Comparison of ENCODE assay signal across 1 cellular context in genomic region chr17:50547035-50547735, GRCh38.
TF ChIP-seq lines count a peak whose summit lies in the region.

TSS of gene SPATA20 (plus strand) at chr17:50547174. CDS start at chr17:50547209, 35 bp downstream.

TF ChIP-seq in WTC11, 78 proteins besides CTCF, POLR2A, EP300 and RAD21 (continued from another document):
- TF ChIP-seq ATF6 (CRISPR knock-in tag; IDR thresholded peaks at IDR 0.05) (no peak), USF2 (CRISPR knock-in tag; IDR thresholded peaks at IDR 0.05) (no peak), IRF1 (CRISPR knock-in tag; IDR thresholded peaks at IDR 0.05) (0 out of 2 replicates have a peak, but pooled peaks have one; percentile 13), ZNF219 (CRISPR knock-in tag; IDR thresholded peaks at IDR 0.05; ENCODE audit: borderline replicate concordance) (no peak), ZNF423 (CRISPR knock-in tag; IDR thresholded peaks at IDR 0.05) (no peak), FOXP4 (CRISPR knock-in tag; IDR thresholded peaks at IDR 0.05) (peak; percentile 45; the same call in 1 of the 2 replicates), ZNF138 (CRISPR knock-in tag; conservative IDR thresholded peaks at IDR 0.05) (0 out of 2 replicates have a peak, but pooled peaks have one; percentile 52), TCF7 (CRISPR knock-in tag; IDR thresholded peaks at IDR 0.05; ENCODE audit: low read depth) (no peak), SOX15 (CRISPR knock-in tag; IDR thresholded peaks at IDR 0.05) (no peak), ETV6 (CRISPR knock-in tag; IDR thresholded peaks at IDR 0.05) (peak; percentile 37), GABPB1 (CRISPR knock-in tag; IDR thresholded peaks at IDR 0.05) (peak; percentile 55; the same call in 1 of the 2 replicates), ZNF317 (CRISPR knock-in tag; IDR thresholded peaks at IDR 0.05; ENCODE audit: borderline replicate concordance, low read depth) (peak; percentile 18; the same call in 1 of the 2 replicates)
